Comparison of ENCODE assay signal across 1 cellular context in genomic region chr14:35533357-35534129, GRCh38.
A peak's percentile ranks its signal among the peaks of the same experiment; 100 is the strongest.
TF ChIP-seq lines count a peak whose summit lies in the region.

No MANE protein-coding gene starts in this region.

TF ChIP-seq in HepG2, 621 proteins besides CTCF, POLR2A, EP300 and RAD21 (continued from another document and continues in another):
- no peak for TF ChIP-seq ZNF530 (CRISPR knock-in tag; IDR thresholded peaks at IDR 0.05; ENCODE audit: low read depth)
- TF ChIP-seq MTF2 (CRISPR knock-in tag; IDR thresholded peaks at IDR 0.05; ENCODE audit: borderline replicate concordance) = peak; percentile 98
- no peak for TF ChIP-seq GMEB2 (CRISPR knock-in tag; IDR thresholded peaks at IDR 0.05; ENCODE audit: low read depth)
- no peak; the same call in 1 of the 2 replicates for TF ChIP-seq TOPORS (CRISPR knock-in tag; IDR thresholded peaks at IDR 0.05)
- TF ChIP-seq SMARCC2 (IDR thresholded peaks at IDR 0.05) = no peak
- peak; percentile 13; the same call in 1 of the 2 replicates for TF ChIP-seq PLSCR1 (CRISPR knock-in tag; IDR thresholded peaks at IDR 0.05; ENCODE audit: borderline replicate concordance)
- TF ChIP-seq ZKSCAN1 (IDR thresholded peaks at IDR 0.05; ENCODE audit: low read length) = no peak
- TF ChIP-seq GZF1 (CRISPR knock-in tag; IDR thresholded peaks at IDR 0.05) = peak; percentile 63; the same call in 1 of the 2 replicates
- no peak for TF ChIP-seq TRIM24 (CRISPR knock-in tag; IDR thresholded peaks at IDR 0.05)
- TF ChIP-seq SALL2 (CRISPR knock-in tag; IDR thresholded peaks at IDR 0.05) = peak; percentile 77
- no peak for TF ChIP-seq ZHX1 (CRISPR knock-in tag; IDR thresholded peaks at IDR 0.05; ENCODE audit: low read depth)
- 0 out of 2 replicates have a peak, but pooled peaks have one; percentile 46 for TF ChIP-seq MIER3 (CRISPR knock-in tag; IDR thresholded peaks at IDR 0.05; ENCODE audit: borderline replicate concordance)
- TF ChIP-seq ZNF816 (CRISPR knock-in tag; IDR thresholded peaks at IDR 0.05; ENCODE audit: borderline replicate concordance) = no peak
- no peak for TF ChIP-seq ZNF503 (CRISPR knock-in tag; IDR thresholded peaks at IDR 0.05)
- TF ChIP-seq MXD4 (CRISPR knock-in tag; IDR thresholded peaks at IDR 0.05) = no peak
- peak; percentile 82 for TF ChIP-seq HNRNPK (IDR thresholded peaks at IDR 0.05; ENCODE audit: low read depth, low read length, poor library complexity, severe bottlenecking)
- TF ChIP-seq SAFB2 (CRISPR knock-in tag; IDR thresholded peaks at IDR 0.05; ENCODE audit: borderline replicate concordance, low read depth) = peak; percentile 99
- TF ChIP-seq ZBTB43 (CRISPR knock-in tag; conservative IDR thresholded peaks at IDR 0.05) = peak; percentile 72; the same call in 1 of the 2 replicates
- no peak for TF ChIP-seq ZBTB39 (CRISPR knock-in tag; IDR thresholded peaks at IDR 0.05)
- TF ChIP-seq ARID5B (CRISPR knock-in tag; IDR thresholded peaks at IDR 0.05) = peak; percentile 73
- TF ChIP-seq ZBTB26 (CRISPR knock-in tag; IDR thresholded peaks at IDR 0.05; ENCODE audit: borderline replicate concordance) = no peak; the same call in 1 of the 2 replicates
- no peak for TF ChIP-seq EHMT2 (IDR thresholded peaks at IDR 0.05; ENCODE audit: borderline replicate concordance, low read depth, low read length)
- TF ChIP-seq CBX1 (IDR thresholded peaks at IDR 0.05; ENCODE audit: low read depth) = no peak
- peak; percentile 91 for TF ChIP-seq ZNF276 (CRISPR knock-in tag; IDR thresholded peaks at IDR 0.05; ENCODE audit: low read depth)
- TF ChIP-seq LRRFIP1 (CRISPR knock-in tag; conservative IDR thresholded peaks at IDR 0.05) = no peak
- peak; percentile 64; the same call in 1 of the 2 replicates for TF ChIP-seq ZNF598 (CRISPR knock-in tag; IDR thresholded peaks at IDR 0.05; ENCODE audit: borderline replicate concordance)
- TF ChIP-seq SCMH1 (CRISPR knock-in tag; IDR thresholded peaks at IDR 0.05; ENCODE audit: borderline replicate concordance) = no peak
- TF ChIP-seq MATR3 (CRISPR knock-in tag; IDR thresholded peaks at IDR 0.05) = no peak
- 0 out of 2 replicates have a peak, but pooled peaks have one; percentile 34 for TF ChIP-seq ZKSCAN5 (CRISPR knock-in tag; IDR thresholded peaks at IDR 0.05)
- TF ChIP-seq HNRNPLL (IDR thresholded peaks at IDR 0.05; ENCODE audit: low read depth, low read length, poor library complexity, severe bottlenecking) = peak; percentile 80
- 0 out of 2 replicates have a peak, but pooled peaks have one; percentile 25 for TF ChIP-seq ZBTB2 (CRISPR knock-in tag; IDR thresholded peaks at IDR 0.05; ENCODE audit: low read depth)
- TF ChIP-seq FOXC1 (CRISPR knock-in tag; IDR thresholded peaks at IDR 0.05; ENCODE audit: borderline replicate concordance) = peak; percentile 72
